27 cellular contexts compared by ENCODE assay signal in genomic region chr7:69422473-69423102, GRCh38.
DNase-seq lines count a peak whose midpoint lies in the region; ATAC-seq and TF ChIP-seq lines count a peak whose summit lies in the region.
"Had no signal": no experiment of that assay in that cellular context is flagged by ENCODE, and none has a peak within 500 bp of the region (broad histone marks: within the 10 kb centered on the region; RNA-seq: fewer than 3 reads in every experiment).

No MANE protein-coding gene starts in this region.

- H3K79me2 ChIP-seq in mesendoderm (ENCODE audit: control insufficient read depth, insufficient read depth, low read length): no peaks in the 10 kb centered on the region
- H3K79me2 ChIP-seq: hepatocyte had no signal

- H3K4me1 ChIP-seq in heart left ventricle (peaks cover 0 to 12% (median 0%) of the 10 kb centered on the region in 12 donors), mesendoderm (ENCODE audit: control insufficient read depth, low read depth, low read length) (no peaks in the 10 kb centered on the region), aorta (ENCODE audit: control insufficient read depth in 1 of 2, insufficient read depth in 2 of 2, low read length in 2 of 2) (no peaks in the 10 kb centered on the region)

- no peak overlapping the region for H4K8ac ChIP-seq in mesendoderm (ENCODE audit: low read depth, low read length)

- H3K27ac ChIP-seq in heart left ventricle (no peak overlapping the region), VCaP (peak overlapping the region; percentile 92), mesendoderm (ENCODE audit: low read depth, low read length) (no peak overlapping the region), aorta (ENCODE audit: low read depth in 1 of 2, low read length in 2 of 2) (no peak overlapping the region)
- H3K27ac ChIP-seq: dorsolateral prefrontal cortex, hepatocyte had no signal

- peak overlapping the region; percentile 3 for H3K18ac ChIP-seq in mesendoderm (ENCODE audit: low read length)

- H3K4me3 ChIP-seq in heart left ventricle (no peak overlapping the region), mesendoderm (ENCODE audit: low read length) (no peak overlapping the region), aorta (ENCODE audit: low read length in 2 of 2) (no peak overlapping the region)
- H3K4me3 ChIP-seq: dorsolateral prefrontal cortex, hepatocyte had no signal

- H3K27me3 ChIP-seq in heart left ventricle (no peaks in the 10 kb centered on the region), mesendoderm (ENCODE audit: insufficient read depth, low read length, poor library complexity) (no peaks in the 10 kb centered on the region), aorta (ENCODE audit: control insufficient read depth in 1 of 2, insufficient read depth in 2 of 2, low read length in 1 of 2) (no peaks in the 10 kb centered on the region)
- H3K27me3 ChIP-seq: dorsolateral prefrontal cortex, hepatocyte had no signal

- H3K4me1 Mint-ChIP-seq in CD14-positive monocyte: no peaks in the 10 kb centered on the region
- H3K4me1 Mint-ChIP-seq: activated CD4-positive, alpha-beta T cell treated with anti-CD3 and anti-CD28 coated beads for 36 hours; activated T-helper 17 cell treated with anti-CD3 and anti-CD28 coated beads, Interleukin-2, amount 50 U/mL, for 72 hours; CD4-positive, CD25-positive, alpha-beta regulatory T cell; stimulated activated effector memory CD8-positive, alpha-beta T cell treated with anti-CD3 and anti-CD28 coated beads, Interleukin-12 subunit alpha, Interleukin-12 subunit beta, amount 100 ng/mL, for 72 hours; T-helper 17 cell had no signal

- no peak overlapping the region for H3K4me2 ChIP-seq in mesendoderm (ENCODE audit: low read length)
- H3K4me2 ChIP-seq: hepatocyte had no signal

- ATAC-seq in left cardiac atrium (peak; percentile 41 to 42), heart left ventricle (no peak), aorta (ENCODE audit: low FRiP score) (peak; percentile 77), HG03342 (IDR thresholded peaks at IDR 0.05; ENCODE audit: unreplicated experiment) (no peak)
- ATAC-seq: activated CD4-positive, alpha-beta T cell treated with anti-CD3 and anti-CD28 coated beads for 36 hours; activated T-helper 17 cell treated with anti-CD3 and anti-CD28 coated beads, Interleukin-2, amount 50 U/mL, for 72 hours; stimulated activated effector memory CD8-positive, alpha-beta T cell treated with anti-CD3 and anti-CD28 coated beads, Interleukin-12 subunit alpha, Interleukin-12 subunit beta, amount 100 ng/mL, for 72 hours; T-helper 17 cell had no signal

- TF ChIP-seq CTCF in heart left ventricle (IDR thresholded peaks at IDR 0.05) (no peak), VCaP (conservative IDR thresholded peaks at IDR 0.05) (no peak), CD14-positive monocyte (IDR thresholded peaks at IDR 0.05) (no peak)

- H3K27ac Mint-ChIP-seq in CD14-positive monocyte: no peak overlapping the region
- H3K27ac Mint-ChIP-seq: activated CD4-positive, alpha-beta T cell treated with anti-CD3 and anti-CD28 coated beads for 36 hours; activated T-helper 17 cell treated with anti-CD3 and anti-CD28 coated beads, Interleukin-2, amount 50 U/mL, for 72 hours; CD4-positive, CD25-positive, alpha-beta regulatory T cell; stimulated activated effector memory CD8-positive, alpha-beta T cell treated with anti-CD3 and anti-CD28 coated beads, Interleukin-12 subunit alpha, Interleukin-12 subunit beta, amount 100 ng/mL, for 72 hours; T-helper 17 cell; type B pancreatic cell had no signal

- H3K4ac ChIP-seq in mesendoderm (ENCODE audit: low read depth, low read length): no peak overlapping the region

- H3K79me1 ChIP-seq in mesendoderm (ENCODE audit: low read length): no peaks in the 10 kb centered on the region

- H3K56ac ChIP-seq in mesendoderm (ENCODE audit: low read length): peak overlapping the region; percentile 34

- no peak overlapping the region for H3K9ac ChIP-seq in mesendoderm (ENCODE audit: low read length)

- H4K5ac ChIP-seq in mesendoderm (ENCODE audit: low read length): no peak overlapping the region

- no peak overlapping the region for H2BK15ac ChIP-seq in mesendoderm (replicated peaks; ENCODE audit: low read depth)

- intact Hi-C loops in left cardiac atrium (cut with DNase I) (no loop called here), heart left ventricle (cut with DNase I) (loop anchor here in 1 of 10 donors (10.0 kb wide), 1 partner anchor 472 kb away; no protein-coding TSS in a partner anchor), aorta (cut with DNase I) (no loop called here), CD14-positive monocyte (cut with micrococcal nuclease) (no loop called here)

- H3K9me3 Mint-ChIP-seq in CD14-positive monocyte: peaks cover 3 to 10% (median 7%) of the 10 kb centered on the region in 7 donors

- WGBS in heart left ventricle, 4 donors: 58 to 77% (median 67%) methylated on average over 5 of the region's 5 CpGs
- no CpG with 5 or more reads among the region's 5 CpGs for WGBS in mesendoderm (ENCODE audit: extremely low coverage, insufficient coverage, low lambda C conversion rate)
- 8 to 9% methylated on average over 5 of the region's 5 CpGs for WGBS in aorta, 2 donors

- no peak for TF ChIP-seq POLR2A in heart left ventricle (IDR thresholded peaks at IDR 0.05)

- H2BK5ac ChIP-seq in mesendoderm (ENCODE audit: low read length): no peak overlapping the region

- H3K4me3 Mint-ChIP-seq in CD14-positive monocyte: no peak overlapping the region
- H3K4me3 Mint-ChIP-seq: activated CD4-positive, alpha-beta T cell treated with anti-CD3 and anti-CD28 coated beads for 36 hours; activated T-helper 17 cell treated with anti-CD3 and anti-CD28 coated beads, Interleukin-2, amount 50 U/mL, for 72 hours; CD4-positive, CD25-positive, alpha-beta regulatory T cell; stimulated activated effector memory CD8-positive, alpha-beta T cell treated with anti-CD3 and anti-CD28 coated beads, Interleukin-12 subunit alpha, Interleukin-12 subunit beta, amount 100 ng/mL, for 72 hours; T-helper 17 cell; type B pancreatic cell had no signal

- DNase-seq in left cardiac atrium (no peak), heart left ventricle (no peak), mesendoderm (no peak), aorta (no peak), kidney tubule cell (ENCODE audit: low spot score) (no peak), CD14-positive monocyte (ENCODE audit: low spot score) (no peak)
- DNase-seq: 8988T; activated CD4-positive, alpha-beta T cell treated with anti-CD3 and anti-CD28 coated beads for 36 hours; activated naive CD4-positive, alpha-beta T cell treated with anti-CD3 and anti-CD28 coated beads, Interleukin-2, amount 50 U/mL, for 16 hours; CD4-positive, CD25-positive, alpha-beta regulatory T cell; DMS79 treated with DMSO at 0.1 percent for 48 hours; dorsolateral prefrontal cortex; GDM1; HCEC 1CT; mesenchymal stem cell; NCI-H187; NCI-H446 treated with DMSO at 0.1 percent for 48 hours; posterior cingulate gyrus; stimulated activated CD4-positive, alpha-beta T cell treated with anti-CD3 and anti-CD28 coated beads, Interleukin-15, amount 100 ng/mL, for 24 hours; substantia nigra; T-helper 17 cell had no signal

- H3K36me3 Mint-ChIP-seq in CD14-positive monocyte: no peaks in the 10 kb centered on the region
- H3K36me3 Mint-ChIP-seq: CD4-positive, CD25-positive, alpha-beta regulatory T cell; stimulated activated effector memory CD8-positive, alpha-beta T cell treated with anti-CD3 and anti-CD28 coated beads, Interleukin-12 subunit alpha, Interleukin-12 subunit beta, amount 100 ng/mL, for 72 hours had no signal

- H3K36me3 ChIP-seq in heart left ventricle (no peaks in the 10 kb centered on the region), mesendoderm (ENCODE audit: control insufficient read depth, insufficient read depth, low read length) (no peaks in the 10 kb centered on the region), aorta (ENCODE audit: control insufficient read depth in 1 of 2, insufficient read depth in 2 of 2, low read length in 1 of 2) (no peaks in the 10 kb centered on the region)

- H3K27me3 Mint-ChIP-seq in CD14-positive monocyte (ENCODE audit: low read depth in 3 of 3): peaks cover 0 to 5% (median 2%) of the 10 kb centered on the region in 3 donors
- H3K27me3 Mint-ChIP-seq: CD4-positive, CD25-positive, alpha-beta regulatory T cell; T-helper 17 cell had no signal

- H3K9me3 ChIP-seq in heart left ventricle (peaks cover 0 to 6% (median 0%) of the 10 kb centered on the region in 12 donors), aorta (ENCODE audit: control insufficient read depth, low read length) (no peaks in the 10 kb centered on the region)

- H3K23ac ChIP-seq in mesendoderm (ENCODE audit: low read length): no peak overlapping the region

- no peak overlapping the region for H2AK5ac ChIP-seq in mesendoderm (ENCODE audit: low read length)

- no peak overlapping the region for H2BK120ac ChIP-seq in mesendoderm (ENCODE audit: low read depth, low read length)

Comparison
In these comparisons a context has a peak if more than half of its experiments do, and no peak if none do; other contexts are left out.
1. ATAC-seq: peak in left cardiac atrium (2 of 2) and aorta (single experiment); none in heart left ventricle (0 of 4) and HG03342 (single experiment).